Comparison of ENCODE assay signal across 12 cellular contexts in the genomic region with DNA sequence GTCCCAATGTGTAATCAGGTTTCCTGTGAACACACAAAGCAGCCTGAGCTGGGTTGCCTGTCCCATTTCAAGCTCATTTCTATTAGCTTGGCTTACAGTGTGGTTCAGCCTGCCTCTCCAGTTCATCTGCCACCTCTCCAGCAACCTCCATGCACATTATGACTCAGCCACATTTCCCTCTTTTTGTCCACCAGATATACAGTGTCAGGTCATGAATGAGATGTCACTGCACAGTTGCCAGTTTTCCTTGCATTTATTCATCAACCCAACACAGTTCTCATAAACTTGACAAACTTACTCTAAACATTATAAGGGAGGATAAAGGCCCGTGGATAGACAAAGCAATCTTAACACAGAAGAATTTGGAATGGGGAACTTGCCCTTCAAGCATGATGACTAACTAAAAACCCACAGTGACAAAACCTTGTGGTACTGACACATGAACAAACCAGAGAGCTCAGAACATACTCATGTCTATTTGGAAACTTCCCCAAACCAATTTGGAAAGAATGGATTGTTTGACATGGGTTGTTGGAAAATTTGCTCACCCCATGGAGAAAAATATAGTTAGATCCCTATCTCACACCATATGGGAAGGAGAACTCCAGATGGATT. TPM values are rescaled to one million over a fixed set of nuclear protein-coding genes. Genes with fewer than 3 reads are reported as not detected.
DNase-seq lines count a peak whose midpoint lies in the region; ATAC-seq and TF ChIP-seq lines count a peak whose summit lies in the region.
"Had no signal": no experiment of that assay in that cellular context is flagged by ENCODE, and none has a peak within 500 bp of the region (broad histone marks: within the 10 kb centered on the region; RNA-seq: fewer than 3 reads in every experiment).

No MANE protein-coding gene starts in this region.

- H3K36me3 ChIP-seq in liver (ENCODE audit: control insufficient read depth in 4 of 4, insufficient read depth in 3 of 4, low read depth in 1 of 4, low read length in 3 of 4) (no peaks in the 10 kb centered on the region), right lobe of liver (no peaks in the 10 kb centered on the region), upper lobe of left lung (no peaks in the 10 kb centered on the region)
- H3K36me3 ChIP-seq: SJSA1 had no signal

- 59% methylated on average over 1 of the region's 1 CpG for WGBS in liver
- WGBS in right lobe of liver (ENCODE audit: insufficient coverage, low coverage, low lambda C conversion rate, missing lambda C conversion rate), result 13% methylated on average over 1 of the region's 1 CpG
- 23 to 44% methylated on average over 1 of the region's 1 CpG for WGBS in upper lobe of left lung, 2 donors

- H3K4me3 ChIP-seq in liver (ENCODE audit: low read depth in 1 of 3, low read length in 3 of 3) (no peak overlapping the region), right lobe of liver (no peak overlapping the region), fibroblast of mammary gland (ENCODE audit: control insufficient read depth, low read depth, low read length) (no peak overlapping the region), upper lobe of left lung (no peak overlapping the region)
- H3K4me3 ChIP-seq: SJSA1 had no signal

- H3K27me3 ChIP-seq in liver (ENCODE audit: control insufficient read depth in 4 of 4, insufficient read depth in 4 of 4, low read length in 3 of 4) (no peaks in the 10 kb centered on the region), right lobe of liver (no peaks in the 10 kb centered on the region), upper lobe of left lung (no peaks in the 10 kb centered on the region)

- H3K9ac ChIP-seq in liver (ENCODE audit: low read depth in 1 of 2, low read length in 2 of 2), result no peak overlapping the region

- DNase-seq in right lobe of liver (no peak), SKM-1 (lab: John Stamatoyannopoulos, UW; ENCODE audit: unreplicated experiment) (peak; percentile 89), fibroblast of mammary gland (ENCODE audit: low read depth) (peak; percentile 89), upper lobe of left lung (no peak)
- DNase-seq in stimulated activated CD8-positive, alpha-beta memory T cell treated with anti-CD3 and anti-CD28 coated beads, Interleukin-4, amount 100 ng/mL, for 48 hours, result no peak
- DNase-seq: aorta, Caco-2, left colon had no signal

- ATAC-seq in right lobe of liver (no peak), upper lobe of left lung (ENCODE audit: low FRiP score in 2 of 2) (peak in 1 of 2 donors; percentile 33), GM21390 (IDR thresholded peaks at IDR 0.05; ENCODE audit: unreplicated experiment) (no peak), GM18502 (IDR thresholded peaks at IDR 0.05; ENCODE audit: poor library complexity, unreplicated experiment) (no peak)
- ATAC-seq: left colon had no signal

- no peak for TF ChIP-seq POLR2A in right lobe of liver (IDR thresholded peaks at IDR 0.05)
- TF ChIP-seq POLR2A in upper lobe of left lung (IDR thresholded peaks at IDR 0.05), result no peak

- TF ChIP-seq RAD21 in liver (IDR thresholded peaks at IDR 0.05), result no peak

- H3K9me3 ChIP-seq in liver (ENCODE audit: control insufficient read depth in 4 of 4, low read length in 3 of 4) (no peaks in the 10 kb centered on the region), right lobe of liver (no peaks in the 10 kb centered on the region), upper lobe of left lung (no peaks in the 10 kb centered on the region)
- H3K9me3 ChIP-seq: Caco-2, SJSA1 had no signal

- H3K4me1 ChIP-seq in liver (ENCODE audit: control insufficient read depth in 4 of 4, insufficient read depth in 4 of 4, low read length in 3 of 4) (peaks cover 0 to 27% (median 22%) of the 10 kb centered on the region in 4 donors), right lobe of liver (peaks cover 0 to 15% (median 6%) of the 10 kb centered on the region in 4 donors), upper lobe of left lung (peaks cover 30 to 45% (median 38%) of the 10 kb centered on the region in 4 donors)

- intact Hi-C loops in right lobe of liver (cut with DNase I), result no loop called here

- TF ChIP-seq CTCF in liver (IDR thresholded peaks at IDR 0.05; ENCODE audit: low read depth, low read length, missing input control) (no peak), right lobe of liver (IDR thresholded peaks at IDR 0.05) (no peak), fibroblast of mammary gland (conservative IDR thresholded peaks at IDR 0.05; ENCODE audit: control insufficient read depth, insufficient read depth, low read depth, low read length) (no peak), upper lobe of left lung (IDR thresholded peaks at IDR 0.05) (no peak)

- peak in 1 of 4 donors; percentile 26 for TF ChIP-seq EP300 in upper lobe of left lung (IDR thresholded peaks at IDR 0.05)

- H3K27ac ChIP-seq in liver (ENCODE audit: low read depth in 1 of 2, low read length in 2 of 2) (peak overlapping the region; percentile 2 to 19), right lobe of liver (no peak overlapping the region), upper lobe of left lung (peak overlapping the region; percentile 78 to 86 (median 84))
- H3K27ac ChIP-seq: SJSA1 had no signal

TF ChIP-seq in liver, 16 proteins besides CTCF, POLR2A, EP300 and RAD21:
- no peak for TF ChIP-seq JUND (IDR thresholded peaks at IDR 0.05)
- TF ChIP-seq ZBTB33 (IDR thresholded peaks at IDR 0.05), result no peak
- TF ChIP-seq, protein P1, sequence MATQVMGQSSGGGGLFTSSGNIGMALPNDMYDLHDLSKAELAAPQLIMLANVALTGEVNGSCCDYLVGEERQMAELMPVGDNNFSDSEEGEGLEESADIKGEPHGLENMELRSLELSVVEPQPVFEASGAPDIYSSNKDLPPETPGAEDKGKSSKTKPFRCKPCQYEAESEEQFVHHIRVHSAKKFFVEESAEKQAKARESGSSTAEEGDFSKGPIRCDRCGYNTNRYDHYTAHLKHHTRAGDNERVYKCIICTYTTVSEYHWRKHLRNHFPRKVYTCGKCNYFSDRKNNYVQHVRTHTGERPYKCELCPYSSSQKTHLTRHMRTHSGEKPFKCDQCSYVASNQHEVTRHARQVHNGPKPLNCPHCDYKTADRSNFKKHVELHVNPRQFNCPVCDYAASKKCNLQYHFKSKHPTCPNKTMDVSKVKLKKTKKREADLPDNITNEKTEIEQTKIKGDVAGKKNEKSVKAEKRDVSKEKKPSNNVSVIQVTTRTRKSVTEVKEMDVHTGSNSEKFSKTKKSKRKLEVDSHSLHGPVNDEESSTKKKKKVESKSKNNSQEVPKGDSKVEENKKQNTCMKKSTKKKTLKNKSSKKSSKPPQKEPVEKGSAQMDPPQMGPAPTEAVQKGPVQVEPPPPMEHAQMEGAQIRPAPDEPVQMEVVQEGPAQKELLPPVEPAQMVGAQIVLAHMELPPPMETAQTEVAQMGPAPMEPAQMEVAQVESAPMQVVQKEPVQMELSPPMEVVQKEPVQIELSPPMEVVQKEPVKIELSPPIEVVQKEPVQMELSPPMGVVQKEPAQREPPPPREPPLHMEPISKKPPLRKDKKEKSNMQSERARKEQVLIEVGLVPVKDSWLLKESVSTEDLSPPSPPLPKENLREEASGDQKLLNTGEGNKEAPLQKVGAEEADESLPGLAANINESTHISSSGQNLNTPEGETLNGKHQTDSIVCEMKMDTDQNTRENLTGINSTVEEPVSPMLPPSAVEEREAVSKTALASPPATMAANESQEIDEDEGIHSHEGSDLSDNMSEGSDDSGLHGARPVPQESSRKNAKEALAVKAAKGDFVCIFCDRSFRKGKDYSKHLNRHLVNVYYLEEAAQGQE (IDR thresholded peaks at IDR 0.05), result no peak
- TF ChIP-seq FOXA1 (IDR thresholded peaks at IDR 0.05), result no peak
- TF ChIP-seq FOXA2 (IDR thresholded peaks at IDR 0.05), result no peak
- no peak for TF ChIP-seq GABPA (IDR thresholded peaks at IDR 0.05 in 1 of 2, conservative IDR thresholded peaks at IDR 0.05 in 1 of 2)
- TF ChIP-seq, protein P2, sequence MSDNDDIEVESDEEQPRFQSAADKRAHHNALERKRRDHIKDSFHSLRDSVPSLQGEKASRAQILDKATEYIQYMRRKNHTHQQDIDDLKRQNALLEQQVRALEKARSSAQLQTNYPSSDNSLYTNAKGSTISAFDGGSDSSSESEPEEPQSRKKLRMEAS (IDR thresholded peaks at IDR 0.05), result no peak
- no peak for TF ChIP-seq RXRA (IDR thresholded peaks at IDR 0.05)
- TF ChIP-seq SP1 (IDR thresholded peaks at IDR 0.05), result no peak
- TF ChIP-seq EGR1 (IDR thresholded peaks at IDR 0.05; ENCODE audit: low read depth in 2 of 2), result no peak

RNA-seq across cellular contexts. Expression of gene CFAP58, which starts 2.5 kb away (rescaled TPM):
- total RNA-seq in liver (under 1 TPM; 0.08 to 0.09 TPM), right lobe of liver (1 to 10 TPM in 1 of 6 experiments, under 1 TPM in 3, not detected in 2; 0.10 to 2.9 (median 0.15) TPM), upper lobe of left lung (10 to 100 TPM in 1 of 6 donors, 1 to 10 TPM in 3, under 1 TPM in 2; 0.14 to 11.0 (median 1.0) TPM)
- under 1 TPM in 1 of 2 donors, not detected in 1; 0.01 TPM for polyA plus RNA-seq in liver
- total RNA-seq: Caco-2 had no signal

RNA-seq across cellular contexts. Expression of gene ITPRIP, which starts 12.9 kb away (rescaled TPM):
- total RNA-seq in liver (1 to 10 TPM; 7.7 to 7.9 TPM), right lobe of liver (1 to 10 TPM; 2.9 to 9.7 (median 7.7) TPM), upper lobe of left lung (10 to 100 TPM; 28.3 to 86.2 (median 34.4) TPM)
- 1 to 10 TPM; 3.5 to 4.2 TPM for polyA plus RNA-seq in liver

Comparison
In these comparisons a context has a peak if more than half of its experiments do, and no peak if none do; other contexts are left out.
1. H3K27ac ChIP-seq: peak in liver (2 of 2) and upper lobe of left lung (4 of 4); none in right lobe of liver (0 of 3).
2. DNase-seq: peak in SKM-1 (single experiment) and fibroblast of mammary gland (single experiment); none in right lobe of liver (0 of 3), upper lobe of left lung (0 of 2) and stimulated activated CD8-positive, alpha-beta memory T cell treated with anti-CD3 and anti-CD28 coated beads, Interleukin-4, amount 100 ng/mL, for 48 hours (single experiment).